ENCODE assay signal across 6 cellular contexts in genomic region chr7:39288303-39288702, GRCh38.
"Had no signal": no experiment of that assay in that cellular context is flagged by ENCODE, and none has a peak within 500 bp of the region (broad histone marks: within the 10 kb centered on the region; RNA-seq: fewer than 3 reads in every experiment).

No MANE protein-coding gene starts in this region.

- DNase-seq: IMR-90, KBM-7, KG1 had no signal

- H3K4me3 ChIP-seq: K562 had no signal

- H3K27ac ChIP-seq: HL-60 had no signal

- ATAC-seq: HepG2, K562 had no signal
